Comparison of ENCODE assay signal across 10 cellular contexts in genomic region chr20:29689411-29690225, GRCh38.
DNase-seq lines count a peak whose midpoint lies in the region; ATAC-seq and TF ChIP-seq lines count a peak whose summit lies in the region.
"Had no signal": no experiment of that assay in that cellular context is flagged by ENCODE, and none has a peak within 500 bp of the region (broad histone marks: within the 10 kb centered on the region; RNA-seq: fewer than 3 reads in every experiment).

No MANE protein-coding gene starts in this region.

- peak; percentile 78 for DNase-seq in activated effector memory CD4-positive, alpha-beta T cell treated with anti-CD3 and anti-CD28 coated beads, Interleukin-2, amount 50 U/mL, for 16 hours
- DNase-seq in activated effector memory CD4-positive, alpha-beta T cell treated with Interleukin-2 at 50 U/mL for 16 hours, result no peak
- DNase-seq in NCI-H774 (lab: John Stamatoyannopoulos, UW) (peak; percentile 43), coronary artery (ENCODE audit: low spot score) (peak; percentile 54), vagina (ENCODE audit: extremely low spot score in 2 of 2) (no peak), hepatic stellate cell (ENCODE audit: low spot score) (no peak)
- peak; percentile 3 for DNase-seq in stimulated activated CD8-positive, alpha-beta memory T cell treated with anti-CD3 and anti-CD28 coated beads, Interleukin-12 subunit alpha, Interleukin-12 subunit beta, amount 100 ng/mL, for 1 hour (ENCODE audit: low read depth)

- H3K4me3 ChIP-seq in coronary artery, result no peak overlapping the region
- no peak overlapping the region for H3K4me3 ChIP-seq in vagina
- H3K4me3 ChIP-seq: BLaER1 treated with 17β-estradiol and CSF1 and Interleukin-3, amounts not matched to agents 10 nM and 100 nM had no signal

- intact Hi-C loops in vagina (cut with DNase I), result no loop called here

- TF ChIP-seq POLR2A in vagina (IDR thresholded peaks at IDR 0.05), result no peak

- no peak for TF ChIP-seq CTCF in coronary artery (IDR thresholded peaks at IDR 0.05)
- no peak for TF ChIP-seq CTCF in vagina (IDR thresholded peaks at IDR 0.05)

- no peaks in the 10 kb centered on the region for H3K9me3 ChIP-seq in vagina

- H3K36me3 ChIP-seq in vagina, result no peaks in the 10 kb centered on the region
- H3K36me3 ChIP-seq: BLaER1 treated with 17β-estradiol and CSF1 and Interleukin-3, amounts not matched to agents 10 nM and 100 nM had no signal

- H3K27ac ChIP-seq in coronary artery, result no peak overlapping the region
- H3K27ac ChIP-seq in vagina, result no peak overlapping the region
- H3K27ac ChIP-seq: BLaER1 treated with 17β-estradiol and CSF1 and Interleukin-3, amounts not matched to agents 10 nM and 100 nM; skin epidermis had no signal

- no peaks in the 10 kb centered on the region for H3K4me1 ChIP-seq in vagina
- H3K4me1 ChIP-seq: BLaER1 treated with 17β-estradiol and CSF1 and Interleukin-3, amounts not matched to agents 10 nM and 100 nM had no signal

- ATAC-seq in HG02610 (IDR thresholded peaks at IDR 0.05; ENCODE audit: unreplicated experiment), result no peak

- no peaks in the 10 kb centered on the region for H3K27me3 ChIP-seq in vagina
- H3K27me3 ChIP-seq: BLaER1 treated with 17β-estradiol and CSF1 and Interleukin-3, amounts not matched to agents 10 nM and 100 nM had no signal

Comparison
In these comparisons a context has a peak if more than half of its experiments do, and no peak if none do; other contexts are left out.
1. DNase-seq: peak in activated effector memory CD4-positive, alpha-beta T cell treated with anti-CD3 and anti-CD28 coated beads, Interleukin-2, amount 50 U/mL, for 16 hours (single experiment), NCI-H774 (single experiment), coronary artery (single experiment) and stimulated activated CD8-positive, alpha-beta memory T cell treated with anti-CD3 and anti-CD28 coated beads, Interleukin-12 subunit alpha, Interleukin-12 subunit beta, amount 100 ng/mL, for 1 hour (single experiment); none in activated effector memory CD4-positive, alpha-beta T cell treated with Interleukin-2 at 50 U/mL for 16 hours (single experiment), vagina (0 of 2) and hepatic stellate cell (single experiment).